Comparison of ENCODE assay signal across 8 cellular contexts in the genomic region with DNA sequence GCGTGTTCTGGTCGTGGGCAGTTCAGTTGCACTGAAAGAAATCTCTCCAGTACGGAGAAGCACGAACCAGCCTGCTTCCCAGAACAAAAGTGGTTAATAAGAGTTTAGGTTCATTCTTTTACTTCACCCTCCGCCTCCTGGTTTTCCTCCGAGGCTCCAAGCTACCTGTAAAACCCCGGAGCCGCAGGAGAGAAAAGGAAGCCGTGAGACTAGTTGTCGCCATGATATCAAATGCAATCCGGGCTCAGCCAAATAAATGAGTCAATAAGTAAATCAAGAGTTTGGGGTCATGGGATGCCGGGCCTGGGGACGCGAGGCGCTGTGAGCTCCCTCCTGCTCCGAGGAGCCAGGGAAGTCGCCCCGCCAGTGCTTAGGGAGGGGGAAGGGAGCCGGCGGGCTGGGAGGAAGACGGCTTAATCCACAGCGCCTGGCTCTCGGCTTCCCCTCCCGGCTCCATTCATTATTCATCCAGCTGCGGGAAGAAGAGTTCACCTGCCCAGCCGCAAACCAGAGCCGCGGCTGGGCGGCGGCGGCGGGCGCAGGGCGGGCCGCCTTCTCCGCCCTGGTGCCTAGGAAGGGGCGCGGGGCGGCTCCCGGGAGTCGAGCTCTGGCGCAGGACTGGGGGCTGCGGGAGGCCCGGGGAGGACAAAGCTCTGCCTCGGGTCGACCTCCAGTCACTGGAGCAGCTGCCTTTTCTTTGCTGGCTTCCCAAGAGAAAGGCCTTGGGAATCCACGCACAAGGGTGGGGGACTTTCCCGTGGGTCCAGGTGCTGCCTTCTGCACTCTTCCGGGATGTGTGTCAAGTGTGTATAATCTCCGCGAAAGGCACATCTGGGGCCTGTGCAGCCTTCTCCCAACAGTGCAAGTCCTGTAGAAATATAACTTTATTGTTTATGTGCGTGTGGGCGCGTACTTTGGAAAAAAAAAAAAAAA. TPM values are rescaled to one million over a fixed set of nuclear protein-coding genes. Genes with fewer than 3 reads are reported as not detected.
DNase-seq lines count a peak whose midpoint lies in the region; ATAC-seq and TF ChIP-seq lines count a peak whose summit lies in the region.

No MANE protein-coding gene starts in this region.

- H3K79me2 ChIP-seq in osteoblast (ENCODE audit: insufficient read depth, low read length), result no peaks in the 10 kb centered on the region

- peak; percentile 8 for DNase-seq in NCI-H1436 (lab: John Stamatoyannopoulos, UW)
- DNase-seq in NCI-H1436 treated with DMSO at 0.1 percent for 48 hours (lab: John Stamatoyannopoulos, UW), result no peak
- DNase-seq in NCI-H1092 treated with DMSO at 0.1 percent for 48 hours (lab: John Stamatoyannopoulos, UW), result peak; percentile 61
- DNase-seq in activated T-cell treated with anti-CD3 and anti-CD28 coated beads, Interleukin-2, amount 50 U/mL, for 72 hours, result peak in 1 of 2 donors; percentile 3
- peak; percentile 64 for DNase-seq in glutamatergic neuron
- DNase-seq in osteoblast (ENCODE audit: insufficient read length, low spot score, missing footprints), result peak; percentile 81

- H3K27ac ChIP-seq in osteoblast (ENCODE audit: low read depth, low read length), result no peak overlapping the region

- H4K20me1 ChIP-seq in osteoblast (ENCODE audit: insufficient read depth, low read length), result no peaks in the 10 kb centered on the region

- no peaks in the 10 kb centered on the region for H3K9me3 ChIP-seq in osteoblast (ENCODE audit: low read depth, low read length)

- H3K27ac Mint-ChIP-seq in activated T-cell treated with anti-CD3 and anti-CD28 coated beads, Interleukin-2, amount 50 U/mL, for 72 hours, result no peak overlapping the region
- H3K27ac Mint-ChIP-seq in glutamatergic neuron (ENCODE audit: unreplicated experiment), result no peak overlapping the region

- peak in 1 of 2 donors; percentile 12 for ATAC-seq in activated T-cell treated with anti-CD3 and anti-CD28 coated beads, Interleukin-2, amount 50 U/mL, for 72 hours (replicated peaks in 1 of 2)
- ATAC-seq in GM21381 (IDR thresholded peaks at IDR 0.05; ENCODE audit: unreplicated experiment), result no peak
- ATAC-seq in HG03095 (IDR thresholded peaks at IDR 0.05; ENCODE audit: unreplicated experiment), result no peak

- peak overlapping the region; percentile 79 to 98 for H3K4me3 Mint-ChIP-seq in activated T-cell treated with anti-CD3 and anti-CD28 coated beads, Interleukin-2, amount 50 U/mL, for 72 hours
- H3K4me3 Mint-ChIP-seq in glutamatergic neuron (ENCODE audit: unreplicated experiment), result peak overlapping the region; percentile 99

- peaks cover 33% of the 10 kb centered on the region for H3K4me1 Mint-ChIP-seq in activated T-cell treated with anti-CD3 and anti-CD28 coated beads, Interleukin-2, amount 50 U/mL, for 72 hours (ENCODE audit: low read depth)
- H3K4me1 Mint-ChIP-seq in glutamatergic neuron (ENCODE audit: low read depth, unreplicated experiment), result peaks cover 9% of the 10 kb centered on the region

- peak overlapping the region; percentile 71 for H3K4me3 ChIP-seq in osteoblast (ENCODE audit: insufficient read depth, low read length)

- peaks cover 73% of the 10 kb centered on the region for H3K27me3 Mint-ChIP-seq in activated T-cell treated with anti-CD3 and anti-CD28 coated beads, Interleukin-2, amount 50 U/mL, for 72 hours (ENCODE audit: low read depth)
- H3K27me3 Mint-ChIP-seq in glutamatergic neuron (ENCODE audit: unreplicated experiment), result peaks cover 16% of the 10 kb centered on the region

- H3K36me3 ChIP-seq in osteoblast (ENCODE audit: insufficient read depth, low read length), result no peaks in the 10 kb centered on the region

- TF ChIP-seq CTCF in glutamatergic neuron (IDR thresholded peaks at IDR 0.05; ENCODE audit: partially characterized antibody, unreplicated experiment) (no peak), osteoblast (IDR thresholded peaks at IDR 0.05; ENCODE audit: extremely low read depth, low read depth, low read length) (no peak)

- H3K36me3 Mint-ChIP-seq in activated T-cell treated with anti-CD3 and anti-CD28 coated beads, Interleukin-2, amount 50 U/mL, for 72 hours (ENCODE audit: insufficient read depth in 2 of 2), result peaks cover 0 to 2% of the 10 kb centered on the region in 2 donors
- no peaks in the 10 kb centered on the region for H3K36me3 Mint-ChIP-seq in glutamatergic neuron (ENCODE audit: unreplicated experiment)

- peak overlapping the region; percentile 77 for H3K4me2 ChIP-seq in osteoblast (ENCODE audit: insufficient read depth, low read length)

- no peaks in the 10 kb centered on the region for H3K9me3 Mint-ChIP-seq in activated T-cell treated with anti-CD3 and anti-CD28 coated beads, Interleukin-2, amount 50 U/mL, for 72 hours
- H3K9me3 Mint-ChIP-seq in glutamatergic neuron (ENCODE audit: unreplicated experiment), result peaks cover 13% of the 10 kb centered on the region

- peaks cover 39% of the 10 kb centered on the region for H3K27me3 ChIP-seq in osteoblast (ENCODE audit: insufficient read depth, low read length)

- H3K4me1 ChIP-seq in osteoblast (ENCODE audit: insufficient read depth, low read length), result peaks cover 19% of the 10 kb centered on the region

- peak overlapping the region; percentile 80 for H2AFZ ChIP-seq in osteoblast (ENCODE audit: low read length)

RNA-seq across cellular contexts. Expression of a gene that starts 1.7 kb away (rescaled TPM):
- total RNA-seq in activated T-cell treated with anti-CD3 and anti-CD28 coated beads, Interleukin-2, amount 50 U/mL, for 72 hours, result under 1 TPM; 0.07 to 0.10 TPM
- total RNA-seq in glutamatergic neuron (ENCODE audit: unreplicated experiment) (18.7 TPM), osteoblast (5.1 and 7.4 TPM in 2 replicates)
